In the genomic region with DNA sequence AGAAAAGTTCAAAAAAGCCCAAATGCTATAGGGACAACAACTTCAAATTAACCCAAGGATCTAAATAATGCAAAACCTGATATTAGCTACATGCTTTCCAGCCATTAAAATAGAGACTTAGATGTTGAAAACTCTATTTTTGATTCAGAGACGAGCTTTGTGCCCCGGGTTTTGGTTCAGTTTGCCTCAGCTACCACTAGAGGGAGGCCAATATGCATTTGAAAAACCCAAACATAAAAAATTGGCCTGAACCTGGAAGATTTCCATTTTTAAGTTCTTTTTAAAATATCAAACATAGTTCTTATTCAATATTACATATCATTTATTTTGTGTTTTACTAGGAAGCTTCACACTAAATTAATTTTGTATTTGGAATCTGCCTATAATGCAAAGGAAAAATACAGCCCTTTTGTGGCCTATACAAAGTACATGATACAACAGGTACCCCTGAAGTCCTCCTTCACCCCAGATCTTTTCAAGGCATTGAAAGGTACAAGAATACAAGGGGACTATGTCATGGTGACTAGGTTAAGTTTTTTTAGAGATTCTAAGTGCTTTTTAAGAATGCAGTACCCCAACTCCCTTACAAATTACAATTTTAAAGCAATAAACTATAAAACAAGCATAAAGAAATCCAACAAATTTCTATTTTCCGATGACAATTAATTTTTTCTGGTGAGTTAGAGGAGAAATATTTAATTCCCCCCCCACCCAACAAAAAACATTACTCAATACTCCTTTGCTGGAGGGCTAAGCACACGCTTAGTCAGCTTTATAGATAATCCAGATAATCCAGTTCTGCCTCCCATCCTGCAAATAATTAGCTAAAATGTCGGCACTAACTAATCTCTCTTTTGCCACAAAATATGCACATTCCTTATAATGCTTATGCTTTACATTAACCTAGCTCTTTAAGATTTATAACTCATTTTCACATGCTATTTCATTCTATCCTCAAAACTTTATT, we compare ENCODE assay signal across 8 cellular contexts.
DNase-seq lines count a peak whose midpoint lies in the region; ATAC-seq, FAIRE-seq and TF ChIP-seq lines count a peak whose summit lies in the region.

No MANE protein-coding gene starts in this region.

- peak in 4 of 10 experiments; percentile 1 to 7 (median 4) for DNase-seq in CD4-positive, alpha-beta T cell
- DNase-seq in GM13977 (ENCODE audit: low spot score) (peak; percentile 37), NCI-H82 treated with DMSO at 0.1 percent for 48 hours (lab: John Stamatoyannopoulos, UW; ENCODE audit: unreplicated experiment) (peak; percentile 53), astrocyte of the cerebellum (ENCODE audit: low read depth) (peak; percentile 38), iris pigment epithelial cell (ENCODE audit: low read depth) (peak; percentile 69), suprapubic skin (ENCODE audit: low spot score in 2 of 2) (no peak), HTR-8/SVneo (ENCODE audit: insufficient read length, low spot score) (no peak), GM19238 (ENCODE audit: insufficient read length, low spot score) (no peak)

- 18% methylated on average over 5 of the region's 5 CpGs for WGBS in suprapubic skin

- no peak overlapping the region for H3K4me3 ChIP-seq in astrocyte of the cerebellum (ENCODE audit: low read depth, low read length)
- no peak overlapping the region for H3K4me3 ChIP-seq in suprapubic skin

- FAIRE-seq in HTR-8/SVneo (lab: Jason Lieb, UNC): no peak

- no peak overlapping the region for H3K27ac ChIP-seq in CD4-positive, alpha-beta T cell (ENCODE audit: low read depth, low read length)
- H3K27ac ChIP-seq in suprapubic skin: peak overlapping the region; percentile 60

- H3K27ac Mint-ChIP-seq in CD4-positive, alpha-beta T cell: no peak overlapping the region

- H3K9me3 Mint-ChIP-seq in CD4-positive, alpha-beta T cell: no peaks in the 10 kb centered on the region

- no peak for TF ChIP-seq POLR2A in suprapubic skin (IDR thresholded peaks at IDR 0.05)

- CTCF ChIA-PET in CD4-positive, alpha-beta T cell (lab: Charles Lee): interaction anchor here (1.0 to 1.4 kb wide), 4 partner anchors 10 to 399 kb away, joined by 3 to 5 read pairs (median 4); no protein-coding TSS in a partner anchor

- POLR2A ChIA-PET in CD4-positive, alpha-beta T cell (lab: Charles Lee): interaction anchor here (0.7 kb wide), 1 partner anchor 64 kb away, joined by 4 read pairs; no protein-coding TSS in a partner anchor

- H3K4me1 ChIP-seq in suprapubic skin: peaks cover 40% of the 10 kb centered on the region

- no peaks in the 10 kb centered on the region for H3K36me3 Mint-ChIP-seq in CD4-positive, alpha-beta T cell (ENCODE audit: low read depth)

- no peaks in the 10 kb centered on the region for H3K27me3 ChIP-seq in CD4-positive, alpha-beta T cell (ENCODE audit: control insufficient read depth, insufficient read depth, low read length)
- no peaks in the 10 kb centered on the region for H3K27me3 ChIP-seq in suprapubic skin

- TF ChIP-seq CTCF in CD4-positive, alpha-beta T cell (IDR thresholded peaks at IDR 0.05): peak; percentile 95
- peak; percentile 83 for TF ChIP-seq CTCF in GM13977 (IDR thresholded peaks at IDR 0.05; ENCODE audit: extremely low read depth, insufficient read depth, missing control alignments)
- TF ChIP-seq CTCF in astrocyte of the cerebellum (IDR thresholded peaks at IDR 0.05; ENCODE audit: low read depth, low read length, missing control alignments): peak; percentile 87
- TF ChIP-seq CTCF in suprapubic skin (IDR thresholded peaks at IDR 0.05): peak; percentile 78 to 85

- in situ Hi-C loops in GM13977 (cut with MboI; ENCODE audit: low pct_unique_long_range_greater_than_20kb, low sequenced_read_pairs, unreplicated experiment) (loop anchor here (10.0 kb wide), 1 partner anchor 398 kb away; a partner anchor contains a TSS), astrocyte of the cerebellum (cut with HindIII; ENCODE audit: low sequenced_read_pairs) (no loop called here)

- no peak for TF ChIP-seq EP300 in suprapubic skin (IDR thresholded peaks at IDR 0.05)

- H3K36me3 ChIP-seq in suprapubic skin: no peaks in the 10 kb centered on the region

- H3K27me3 Mint-ChIP-seq in CD4-positive, alpha-beta T cell: peaks cover 3% of the 10 kb centered on the region

- no peaks in the 10 kb centered on the region for H3K4me1 Mint-ChIP-seq in CD4-positive, alpha-beta T cell (ENCODE audit: low read depth)

- intact Hi-C loops in CD4-positive, alpha-beta T cell (cut with DNase I, micrococcal nuclease): loop anchor here (1.0 to 10.0 kb wide), 4 partner anchors 401 to 741 kb away; no protein-coding TSS in a partner anchor

- no peak overlapping the region for H3K4me3 Mint-ChIP-seq in CD4-positive, alpha-beta T cell

- no peaks in the 10 kb centered on the region for H3K9me3 ChIP-seq in CD4-positive, alpha-beta T cell (ENCODE audit: control insufficient read depth, low read length)
- no peaks in the 10 kb centered on the region for H3K9me3 ChIP-seq in suprapubic skin

- no peak for ATAC-seq in CD4-positive, alpha-beta T cell (ENCODE audit: poor library complexity)

Comparison
In these comparisons a context has a peak if more than half of its experiments do, and no peak if none do; other contexts are left out.
1. DNase-seq: peak in GM13977 (single experiment), NCI-H82 treated with DMSO at 0.1 percent for 48 hours (single experiment), astrocyte of the cerebellum (single experiment) and iris pigment epithelial cell (single experiment); none in suprapubic skin (0 of 2), HTR-8/SVneo (single experiment) and GM19238 (single experiment).
2. Peak in every context shown above with its lines, with median percentiles within 50 percentile points of each other: CTCF ChIP-seq.